8 cellular contexts compared by ENCODE assay signal in genomic region chr11:76643711-76644110, GRCh38. TPM values are rescaled to one million over a fixed set of nuclear protein-coding genes. Genes with fewer than 3 reads are reported as not detected.
DNase-seq lines count a peak whose midpoint lies in the region; ATAC-seq, FAIRE-seq and TF ChIP-seq lines count a peak whose summit lies in the region.
"Not testable (repeated sequence)": the region's sequence is repeated elsewhere in the genome, so short reads cannot be mapped to it uniquely, and the experiment has no call there.
"Had no signal": no experiment of that assay in that cellular context is flagged by ENCODE, and none has a peak within 500 bp of the region (broad histone marks: within the 10 kb centered on the region; RNA-seq: fewer than 3 reads in every experiment).

No MANE protein-coding gene starts in this region.

- H3K9me3 Mint-ChIP-seq in activated naive CD8-positive, alpha-beta T cell treated with anti-CD3 and anti-CD28 coated beads, Interleukin-2, amount 50 U/mL, for 24 hours = peaks cover 14% of the 10 kb centered on the region
- peaks cover 6 to 12% of the 10 kb centered on the region in 2 donors for H3K9me3 Mint-ChIP-seq in stimulated activated naive B cell treated with anti-CD40 and anti-IgM and Interleukin-4, amounts not matched to agents 10 μg/mL and 1 μg/mL and 100 μg/mL, for 72 hours

- not testable (repeated sequence) for H3K9ac ChIP-seq in BLaER1

- not testable (repeated sequence) for H3K27ac ChIP-seq in BLaER1, right atrium auricular region
- H3K27ac ChIP-seq in epithelial cell of prostate = peak overlapping the region; percentile 42

- H3K4me1 ChIP-seq in BLaER1 = peaks cover 52% of the 10 kb centered on the region
- H3K4me1 ChIP-seq in right atrium auricular region = not testable (repeated sequence)

- peaks cover 43% of the 10 kb centered on the region for H3K9me3 ChIP-seq in BLaER1
- peaks cover 0 to 12% of the 10 kb centered on the region in 2 donors for H3K9me3 ChIP-seq in right atrium auricular region

- H3K27me3 Mint-ChIP-seq in activated naive CD8-positive, alpha-beta T cell treated with anti-CD3 and anti-CD28 coated beads, Interleukin-2, amount 50 U/mL, for 24 hours = peaks cover 47% of the 10 kb centered on the region
- not testable (repeated sequence) for H3K27me3 Mint-ChIP-seq in stimulated activated naive B cell treated with anti-CD40 and anti-IgM and Interleukin-4, amounts not matched to agents 10 μg/mL and 1 μg/mL and 100 μg/mL, for 72 hours

- H3K4me3 ChIP-seq in BLaER1; bronchial epithelial cell (ENCODE audit: low read depth, low read length); right atrium auricular region: not testable (repeated sequence)

- H3K4me1 Mint-ChIP-seq in activated naive CD8-positive, alpha-beta T cell treated with anti-CD3 and anti-CD28 coated beads, Interleukin-2, amount 50 U/mL, for 24 hours = peaks cover 43% of the 10 kb centered on the region
- peaks cover 39 to 57% of the 10 kb centered on the region in 2 donors for H3K4me1 Mint-ChIP-seq in stimulated activated naive B cell treated with anti-CD40 and anti-IgM and Interleukin-4, amounts not matched to agents 10 μg/mL and 1 μg/mL and 100 μg/mL, for 72 hours

- H3K27me3 ChIP-seq in BLaER1; bronchial epithelial cell (ENCODE audit: control insufficient read depth, insufficient read depth, low read length); right atrium auricular region: not testable (repeated sequence)

- peak overlapping the region; percentile 9 for H3K27ac Mint-ChIP-seq in activated naive CD8-positive, alpha-beta T cell treated with anti-CD3 and anti-CD28 coated beads, Interleukin-2, amount 50 U/mL, for 24 hours
- peak overlapping the region; percentile 98 for H3K27ac Mint-ChIP-seq in stimulated activated naive B cell treated with anti-CD40 and anti-IgM and Interleukin-4, amounts not matched to agents 10 μg/mL and 1 μg/mL and 100 μg/mL, for 72 hours

- not testable (repeated sequence) for H3K4me3 Mint-ChIP-seq in activated naive CD8-positive, alpha-beta T cell treated with anti-CD3 and anti-CD28 coated beads, Interleukin-2, amount 50 U/mL, for 24 hours; stimulated activated naive B cell treated with anti-CD40 and anti-IgM and Interleukin-4, amounts not matched to agents 10 μg/mL and 1 μg/mL and 100 μg/mL, for 72 hours

- H3K36me3 ChIP-seq in BLaER1; bronchial epithelial cell (ENCODE audit: control insufficient read depth, insufficient read depth, low read length); right atrium auricular region: not testable (repeated sequence)

- not testable (repeated sequence) for H4K20me1 ChIP-seq in BLaER1

- not testable (repeated sequence) for H3K36me3 Mint-ChIP-seq in activated naive CD8-positive, alpha-beta T cell treated with anti-CD3 and anti-CD28 coated beads, Interleukin-2, amount 50 U/mL, for 24 hours (ENCODE audit: low read depth); stimulated activated naive B cell treated with anti-CD40 and anti-IgM and Interleukin-4, amounts not matched to agents 10 μg/mL and 1 μg/mL and 100 μg/mL, for 72 hours

- not testable (repeated sequence) for ATAC-seq in activated naive CD8-positive, alpha-beta T cell treated with anti-CD3 and anti-CD28 coated beads, Interleukin-2, amount 50 U/mL, for 24 hours; stimulated activated naive B cell treated with anti-CD40 and anti-IgM and Interleukin-4, amounts not matched to agents 10 μg/mL and 1 μg/mL and 100 μg/mL, for 72 hours (replicated peaks)

- not testable (repeated sequence) for FAIRE-seq in bronchial epithelial cell (lab: Jason Lieb, UNC)

- not testable (repeated sequence) for DNase-seq in activated naive CD8-positive, alpha-beta T cell treated with anti-CD3 and anti-CD28 coated beads, Interleukin-2, amount 50 U/mL, for 24 hours; stimulated activated naive B cell treated with anti-CD40 and anti-IgM and Interleukin-4, amounts not matched to agents 10 μg/mL and 1 μg/mL and 100 μg/mL, for 72 hours
- peak; percentile 47 for DNase-seq in bronchial epithelial cell (ENCODE audit: low read depth)
- peak; percentile 20 for DNase-seq in epithelial cell of prostate (ENCODE audit: low read depth, low spot score)
- DNase-seq in right atrium auricular region (ENCODE audit: low spot score) = peak; percentile 16

- TF ChIP-seq CTCF in bronchial epithelial cell (IDR thresholded peaks at IDR 0.05; ENCODE audit: insufficient read depth, low read length, severe bottlenecking); right atrium auricular region (IDR thresholded peaks at IDR 0.05): not testable (repeated sequence)

- H3K4me2 ChIP-seq in BLaER1 = 0 out of 2 replicates have a peak overlapping the region, but pooled peaks have one; percentile 47

RNA-seq across cellular contexts. Expression of gene LRRC32, which starts 26.8 kb away (rescaled TPM):
- total RNA-seq in bronchial epithelial cell (0.26 TPM in 1 of 2 replicates, not detected in the other), right atrium auricular region (10 to 100 TPM; 37.9 to 56.0 TPM)
- total RNA-seq: A172, G401 had no signal

Comparison
In these comparisons a context has a peak if more than half of its experiments do, and no peak if none do; other contexts are left out.
1. RNA of gene LRRC32, which starts 26.8 kb away (total RNA-seq): 37.9 to 56.0 TPM in right atrium auricular region; 0.26 TPM in bronchial epithelial cell; every median in the first group is over 10 times any median in the second.